ENCODE assay signal across 1 cellular context in the genomic region with DNA sequence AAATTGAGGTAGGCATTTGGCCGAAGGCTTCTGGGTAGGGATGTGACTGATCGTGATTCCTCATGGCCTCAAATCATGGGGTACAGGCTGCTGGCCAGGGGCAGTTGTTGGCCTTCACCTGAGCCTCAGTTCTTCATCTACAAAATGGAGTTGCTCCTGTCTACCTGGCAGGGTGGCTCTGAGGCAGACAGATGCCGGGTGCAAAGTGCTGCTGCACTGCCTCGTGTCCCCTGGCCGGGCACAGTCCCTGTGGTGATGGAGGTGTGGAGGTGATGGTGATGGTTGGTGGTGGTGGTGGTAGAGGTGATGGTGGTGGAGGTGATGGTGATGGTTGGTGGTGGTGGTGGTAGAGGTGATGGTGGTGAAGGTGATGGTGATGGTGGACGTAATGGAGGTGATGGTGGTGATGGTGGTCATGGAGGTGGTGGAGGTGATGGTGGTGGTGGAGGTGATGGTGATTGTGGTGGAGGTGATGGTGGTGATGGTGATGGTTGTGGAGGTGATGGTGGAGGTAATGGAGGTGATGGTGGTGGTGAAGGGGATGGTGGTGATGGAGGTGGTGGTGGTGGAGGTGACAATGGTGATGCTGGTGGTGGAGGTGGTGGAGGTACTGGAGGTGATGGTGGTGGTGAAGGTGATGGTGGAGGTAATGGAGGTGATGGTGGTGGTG.
TF ChIP-seq lines count a peak whose summit lies in the region.

No MANE protein-coding gene starts in this region.

TF ChIP-seq in H1, 55 proteins besides CTCF, POLR2A, EP300 and RAD21:
- TF ChIP-seq, protein P1, sequence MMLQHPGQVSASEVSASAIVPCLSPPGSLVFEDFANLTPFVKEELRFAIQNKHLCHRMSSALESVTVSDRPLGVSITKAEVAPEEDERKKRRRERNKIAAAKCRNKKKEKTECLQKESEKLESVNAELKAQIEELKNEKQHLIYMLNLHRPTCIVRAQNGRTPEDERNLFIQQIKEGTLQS (IDR thresholded peaks at IDR 0.05; ENCODE audit: insufficient read depth, low read depth, low read length): no peak
- TF ChIP-seq ZNF274 (IDR thresholded peaks at IDR 0.05; ENCODE audit: borderline replicate concordance, extremely low read depth, low read length) (no peak), JUND (IDR thresholded peaks at IDR 0.05; ENCODE audit: low read length) (no peak), SAP30 (IDR thresholded peaks at IDR 0.05; ENCODE audit: insufficient read depth, insufficient replicate concordance, low read length) (no peak), SIN3A (conservative IDR thresholded peaks at IDR 0.05 in 1 of 2, IDR thresholded peaks at IDR 0.05 in 1 of 2; ENCODE audit: low read depth in 1 of 2, low read length in 2 of 2) (no peak)
- TF ChIP-seq, protein P2, sequence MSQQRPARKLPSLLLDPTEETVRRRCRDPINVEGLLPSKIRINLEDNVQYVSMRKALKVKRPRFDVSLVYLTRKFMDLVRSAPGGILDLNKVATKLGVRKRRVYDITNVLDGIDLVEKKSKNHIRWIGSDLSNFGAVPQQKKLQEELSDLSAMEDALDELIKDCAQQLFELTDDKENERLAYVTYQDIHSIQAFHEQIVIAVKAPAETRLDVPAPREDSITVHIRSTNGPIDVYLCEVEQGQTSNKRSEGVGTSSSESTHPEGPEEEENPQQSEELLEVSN (IDR thresholded peaks at IDR 0.05): no peak
